8 cellular contexts compared by ENCODE assay signal in genomic region chr17:49997773-49998703, GRCh38. TPM values are rescaled to one million over a fixed set of nuclear protein-coding genes. Genes with fewer than 3 reads are reported as not detected.
A peak's percentile ranks its signal among the peaks of the same experiment; 100 is the strongest.
DNase-seq lines count a peak whose midpoint lies in the region; ATAC-seq and TF ChIP-seq lines count a peak whose summit lies in the region.

No MANE protein-coding gene starts in this region.

- POLR2A ChIA-PET in BJ (lab: Charles Lee) = no interaction called here

- in situ Hi-C loops in transverse colon (cut with MboI; ENCODE audit: low pct_ligation_motif_present in 1 of 4, low pct_unique_long_range_greater_than_20kb in 1 of 4, low sequenced_read_pairs in 3 of 4) = loop anchor here in 2 of 4 donors (10.0 to 25.0 kb wide), 2 partner anchors 133 to 436 kb away; no protein-coding TSS in a partner anchor

- CTCF ChIA-PET in BJ (lab: Yijun Ruan, JAX) = interaction anchor here (0.6 to 11.7 kb wide), 60 partner anchors 8 to 446 kb away, joined by 3 to 464 read pairs (median 6); partner anchors contain the start of genes NXPH3, SLC35B1 and TAC4

- no peaks in the 10 kb centered on the region for H3K9me3 ChIP-seq in parathyroid adenoma (ENCODE audit: control insufficient read depth, low read length)
- H3K9me3 ChIP-seq in transverse colon = no peaks in the 10 kb centered on the region

- no peaks in the 10 kb centered on the region for H3K79me2 ChIP-seq in parathyroid adenoma

- H3K4me3 ChIP-seq in BJ (ENCODE audit: low read depth, low read length) (no peak overlapping the region), parathyroid adenoma (ENCODE audit: low read depth, low read length) (no peak overlapping the region), transverse colon (no peak overlapping the region)

- no peak overlapping the region for H3K4me2 ChIP-seq in parathyroid adenoma (ENCODE audit: low read length)

- no peak for TF ChIP-seq EP300 in transverse colon (IDR thresholded peaks at IDR 0.05; ENCODE audit: low read depth)

- H3K27me3 ChIP-seq in BJ (ENCODE audit: control insufficient read depth, insufficient read depth, low read length) (peaks cover 35% of the 10 kb centered on the region), parathyroid adenoma (ENCODE audit: control insufficient read depth, insufficient read depth, low read length) (no peaks in the 10 kb centered on the region), transverse colon (peaks cover 98% of the 10 kb centered on the region)

- peak; percentile 14 for DNase-seq in BJ (ENCODE audit: low read depth)
- DNase-seq in NCI-H1048 (lab: John Stamatoyannopoulos, UW) = peak; percentile 75
- DNase-seq in SK-N-DZ (ENCODE audit: low spot score) = peak; percentile 87
- peak; percentile 81 for DNase-seq in activated naive CD4-positive, alpha-beta T cell treated with Interleukin-2 at 50 U/mL for 16 hours
- peak; percentile 29 for DNase-seq in glomerular endothelial cell (ENCODE audit: extremely low read depth, low read depth, low spot score)
- peak; percentile 83 for DNase-seq in transverse colon

- TF ChIP-seq CTCF in BJ (IDR thresholded peaks at IDR 0.05; ENCODE audit: insufficient read depth, low read depth, low read length) (peak; percentile 92), parathyroid adenoma (IDR thresholded peaks at IDR 0.05) (peak; percentile 96), transverse colon (IDR thresholded peaks at IDR 0.05) (peak; percentile 92 to 97 (median 96))

- no peak overlapping the region for H3K27ac ChIP-seq in parathyroid adenoma
- H3K27ac ChIP-seq in transverse colon = no peak overlapping the region

- peak; percentile 66 for ATAC-seq in GM21529 (IDR thresholded peaks at IDR 0.05; ENCODE audit: unreplicated experiment)

- H3K36me3 ChIP-seq in BJ (ENCODE audit: control insufficient read depth, insufficient read depth, low read length) (no peaks in the 10 kb centered on the region), parathyroid adenoma (ENCODE audit: control insufficient read depth, insufficient read depth, low read length) (no peaks in the 10 kb centered on the region), transverse colon (no peaks in the 10 kb centered on the region)

- peaks cover 4% of the 10 kb centered on the region for H3K4me1 ChIP-seq in parathyroid adenoma
- peaks cover 17 to 31% (median 27%) of the 10 kb centered on the region in 4 donors for H3K4me1 ChIP-seq in transverse colon

- H2AFZ ChIP-seq in parathyroid adenoma = peak overlapping the region; percentile 53

- 20 to 32% methylated on average over 1 to 20 of the region's 20 CpGs for WGBS in transverse colon (ENCODE audit: low coverage in 1 of 2), 2 donors

- intact Hi-C loops in transverse colon (cut with DNase I; ENCODE audit: low total_unique reads) = loop anchor here (5.0 kb wide), 2 partner anchors 116 to 136 kb away; no protein-coding TSS in a partner anchor

- no peak overlapping the region for H3K9ac ChIP-seq in parathyroid adenoma

- no peak for TF ChIP-seq POLR2A in transverse colon (IDR thresholded peaks at IDR 0.05)

RNA-seq across cellular contexts. Expression of gene DLX3, which starts 3.0 kb away (rescaled TPM):
- 0.06 TPM in 1 of 2 replicates, not detected in the other for polyA plus RNA-seq in BJ (2011; rRNA removed)
- not detected in 2 replicates for polyA minus RNA-seq in BJ (2011; rRNA and poly(A)+ RNA removed)
- not detected in 2 replicates for polyA plus RNA-seq in SK-N-DZ (2014; cell fraction: cytosol; rRNA removed)
- polyA plus RNA-seq in SK-N-DZ (2014; cell fraction: nucleus; rRNA removed) = not detected in 2 replicates
- total RNA-seq in glomerular endothelial cell (not detected in 2 replicates), transverse colon (not detected)

RNA-seq across cellular contexts. Expression of gene DLX4, which starts 29.0 kb away (rescaled TPM):
- 0.18 and 0.29 TPM in 2 replicates for polyA plus RNA-seq in BJ (2011; rRNA removed)
- not detected in 2 replicates for polyA minus RNA-seq in BJ (2011; rRNA and poly(A)+ RNA removed)
- polyA plus RNA-seq in SK-N-DZ (2014; cell fraction: cytosol; rRNA removed) = 0.17 TPM in 1 of 2 replicates, not detected in the other
- 0.84 and 1.9 TPM in 2 replicates for polyA plus RNA-seq in SK-N-DZ (2014; cell fraction: nucleus; rRNA removed)
- total RNA-seq in glomerular endothelial cell (not detected in 2 replicates), transverse colon (not detected)

RNA-seq across cellular contexts. Expression of gene ITGA3, which starts 57.9 kb away (rescaled TPM):
- 71.9 and 184 TPM in 2 replicates for polyA plus RNA-seq in BJ (2011; rRNA removed)
- 179 and 204 TPM in 2 replicates for polyA minus RNA-seq in BJ (2011; rRNA and poly(A)+ RNA removed)
- 0.78 and 1.8 TPM in 2 replicates for polyA plus RNA-seq in SK-N-DZ (2014; cell fraction: cytosol; rRNA removed)
- 1.8 and 3.1 TPM in 2 replicates for polyA plus RNA-seq in SK-N-DZ (2014; cell fraction: nucleus; rRNA removed)
- 331 and 341 TPM in 2 replicates for total RNA-seq in glomerular endothelial cell
- total RNA-seq in transverse colon = 100 to 1,000 TPM; 147 to 294 (median 171) TPM

Comparison
In these comparisons a context has a peak if more than half of its experiments do, and no peak if none do; other contexts are left out.
1. DNase-seq: peak in every context shown above with its lines; median percentile 87 in SK-N-DZ; 83 in transverse colon; 81 in activated naive CD4-positive, alpha-beta T cell treated with Interleukin-2 at 50 U/mL for 16 hours; 75 in NCI-H1048; 29 in glomerular endothelial cell; 14 in BJ.